ENCODE assay signal across 2 cellular contexts in genomic region chr18:42839408-42839807, GRCh38.
TF ChIP-seq lines count a peak whose summit lies in the region.

No MANE protein-coding gene starts in this region.

TF ChIP-seq in SK-N-SH treated with all-trans-retinoic acid at 6 μM for 48 hours, 23 proteins besides CTCF, POLR2A, EP300 and RAD21 (continued from another document):
- TF ChIP-seq TSHZ2 (CRISPR knock-in tag; IDR thresholded peaks at IDR 0.05) = no peak
- TF ChIP-seq ARNTL (CRISPR knock-in tag; IDR thresholded peaks at IDR 0.05; ENCODE audit: borderline replicate concordance, low read depth) = no peak
- TF ChIP-seq CREB5 (CRISPR knock-in tag; IDR thresholded peaks at IDR 0.05; ENCODE audit: low read depth) = peak; percentile 79; the same call in 1 of the 2 replicates
- no peak for TF ChIP-seq ZNF565 (CRISPR knock-in tag; conservative IDR thresholded peaks at IDR 0.05; ENCODE audit: low read depth)
- peak; percentile 17; the same call in 1 of the 2 replicates for TF ChIP-seq CSRNP3 (CRISPR knock-in tag; IDR thresholded peaks at IDR 0.05)
- no peak for TF ChIP-seq SNAI2 (CRISPR knock-in tag; IDR thresholded peaks at IDR 0.05)
- TF ChIP-seq TOX (CRISPR knock-in tag; IDR thresholded peaks at IDR 0.05; ENCODE audit: borderline replicate concordance) = peak; percentile 78; the same call in 1 of the 2 replicates
- peak; percentile 16; the same call in 1 of the 2 replicates for TF ChIP-seq ZNF8 (CRISPR knock-in tag; IDR thresholded peaks at IDR 0.05)
- TF ChIP-seq RARB (CRISPR knock-in tag; IDR thresholded peaks at IDR 0.05) = no peak
- 0 out of 2 replicates have a peak, but pooled peaks have one; percentile 12 for TF ChIP-seq CSDC2 (CRISPR knock-in tag; IDR thresholded peaks at IDR 0.05)
- TF ChIP-seq PPARA (CRISPR knock-in tag; IDR thresholded peaks at IDR 0.05; ENCODE audit: borderline replicate concordance) = no peak
- TF ChIP-seq PATZ1 (CRISPR knock-in tag; IDR thresholded peaks at IDR 0.05; ENCODE audit: borderline replicate concordance) = peak; percentile 85; the same call in 1 of the 2 replicates
- no peak for TF ChIP-seq BACH2 (CRISPR knock-in tag; IDR thresholded peaks at IDR 0.05; ENCODE audit: borderline replicate concordance)
- no peak for TF ChIP-seq OSR1 (CRISPR knock-in tag; IDR thresholded peaks at IDR 0.05)
- TF ChIP-seq ZC3H10 (CRISPR knock-in tag; IDR thresholded peaks at IDR 0.05) = no peak
- TF ChIP-seq ISL1 (CRISPR knock-in tag; IDR thresholded peaks at IDR 0.05) = peak; percentile 99
- TF ChIP-seq ESRRG (CRISPR knock-in tag; IDR thresholded peaks at IDR 0.05) = peak; percentile 58; the same call in 1 of the 2 replicates
- TF ChIP-seq TCF4 (CRISPR knock-in tag; IDR thresholded peaks at IDR 0.05; ENCODE audit: borderline replicate concordance) = peak; percentile 50; the same call in 1 of the 2 replicates
- no peak for TF ChIP-seq ZNF70 (CRISPR knock-in tag; IDR thresholded peaks at IDR 0.05)

TF ChIP-seq in SK-N-SH, 30 proteins besides CTCF, POLR2A, EP300 and RAD21 (continued from another document):
- TF ChIP-seq FOXJ3 (CRISPR knock-in tag; IDR thresholded peaks at IDR 0.05) = no peak
- TF ChIP-seq YY1 (IDR thresholded peaks at IDR 0.05; ENCODE audit: low read depth) = no peak
- no peak for TF ChIP-seq JUND (IDR thresholded peaks at IDR 0.05)
